In the genomic region with DNA sequence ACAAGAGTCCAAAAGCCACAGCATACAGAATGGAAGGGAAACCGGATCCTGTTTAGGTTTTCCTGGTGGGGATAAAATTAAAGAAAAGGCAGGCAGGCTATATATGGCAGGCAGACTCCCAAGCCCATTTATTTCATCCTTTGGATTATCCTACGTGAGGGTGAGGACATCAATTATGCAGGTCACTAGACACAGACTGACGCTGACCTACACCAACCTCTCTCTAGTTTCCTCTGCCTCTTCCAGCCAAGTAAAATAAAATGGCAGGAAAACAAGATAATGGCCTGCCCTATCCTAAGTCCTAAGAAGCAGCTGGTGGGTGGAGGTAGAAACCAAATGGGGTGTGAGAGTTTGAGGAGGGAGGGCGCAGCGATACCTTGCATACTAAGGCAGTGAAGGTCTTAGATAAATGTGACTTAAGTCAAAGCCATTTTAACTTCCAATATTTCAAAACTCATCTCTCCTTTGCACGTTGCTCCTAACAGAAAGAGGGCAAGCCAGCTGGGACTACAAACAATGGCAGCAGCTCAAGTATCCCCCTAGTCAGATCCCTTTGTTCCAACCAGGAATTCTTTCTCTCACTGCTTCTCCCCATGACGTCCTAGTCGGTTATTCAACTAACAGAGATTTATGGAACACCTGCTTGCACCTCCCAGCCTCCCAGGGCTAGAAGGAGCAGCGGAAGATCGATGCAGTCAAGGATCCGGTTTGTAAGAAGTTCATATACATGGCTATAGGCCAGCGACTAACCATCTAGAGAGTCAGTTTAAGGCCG, we compare ENCODE assay signal across 11 cellular contexts.
DNase-seq lines count a peak whose midpoint lies in the region; ATAC-seq and TF ChIP-seq lines count a peak whose summit lies in the region.
"Had no signal": no experiment of that assay in that cellular context is flagged by ENCODE, and none has a peak within 500 bp of the region (broad histone marks: within the 10 kb centered on the region; RNA-seq: fewer than 3 reads in every experiment).

No MANE protein-coding gene starts in this region.

- H3K4me1 ChIP-seq in CD4-positive, alpha-beta memory T cell (ENCODE audit: insufficient read depth, low read length) = peaks cover 5% of the 10 kb centered on the region
- no peaks in the 10 kb centered on the region for H3K4me1 ChIP-seq in naive thymus-derived CD4-positive, alpha-beta T cell (ENCODE audit: control insufficient read depth in 2 of 2, insufficient read depth in 2 of 2, low read length in 2 of 2)
- H3K4me1 ChIP-seq in Peyer's patch = peaks cover 0 to 4% (median under 1%) of the 10 kb centered on the region in 4 donors

- intact Hi-C loops in CD4-positive, alpha-beta memory T cell (cut with micrococcal nuclease) = no loop called here
- intact Hi-C loops in naive thymus-derived CD4-positive, alpha-beta T cell (cut with micrococcal nuclease) = no loop called here

- H3K27ac ChIP-seq in CD4-positive, alpha-beta memory T cell (ENCODE audit: low read depth, low read length) = no peak overlapping the region
- H3K27ac ChIP-seq in coronary artery = peak overlapping the region; percentile 42 to 54
- H3K27ac ChIP-seq in naive thymus-derived CD4-positive, alpha-beta T cell (ENCODE audit: low read depth, low read length) = no peak overlapping the region
- no peak overlapping the region for H3K27ac ChIP-seq in Peyer's patch

- POLR2A ChIA-PET in CD4-positive, alpha-beta memory T cell (lab: Charles Lee; ENCODE audit: partially characterized antibody) = no interaction called here
- POLR2A ChIA-PET in naive thymus-derived CD4-positive, alpha-beta T cell (lab: Charles Lee) = interaction anchor here (0.6 kb wide), 1 partner anchor 1015 kb away, joined by 3 read pairs; no protein-coding TSS in a partner anchor
- POLR2A ChIA-PET in activated CD4-positive, alpha-beta memory T cell treated with anti-CD3 and anti-CD28 coated beads, Interleukin-2, amount 10 ng/mL, durations not matched to agents 7 days and 5 days (lab: Charles Lee) = no interaction called here

- TF ChIP-seq CTCF in coronary artery (IDR thresholded peaks at IDR 0.05) (no peak), Peyer's patch (IDR thresholded peaks at IDR 0.05) (no peak)

- peaks cover 2 to 33% (median 20%) of the 10 kb centered on the region in 4 donors for H3K4me1 Mint-ChIP-seq in CD4-positive, alpha-beta memory T cell
- H3K4me1 Mint-ChIP-seq in naive thymus-derived CD4-positive, alpha-beta T cell = peaks cover 5 to 34% (median 12%) of the 10 kb centered on the region in 7 donors
- peaks cover 40% of the 10 kb centered on the region for H3K4me1 Mint-ChIP-seq in activated CD4-positive, alpha-beta memory T cell treated with anti-CD3 and anti-CD28 coated beads, Interleukin-2, amount 10 ng/mL, durations not matched to agents 7 days and 5 days

- ATAC-seq in naive thymus-derived CD4-positive, alpha-beta T cell = no peak
- ATAC-seq: CD8-positive, alpha-beta T cell had no signal

- no peak for TF ChIP-seq POLR2A in Peyer's patch (IDR thresholded peaks at IDR 0.05)

- no peak overlapping the region for H3K4me3 ChIP-seq in CD4-positive, alpha-beta memory T cell (ENCODE audit: low read length in 2 of 2)
- H3K4me3 ChIP-seq in coronary artery = no peak overlapping the region
- H3K4me3 ChIP-seq in naive thymus-derived CD4-positive, alpha-beta T cell (ENCODE audit: low read length) = no peak overlapping the region
- no peak overlapping the region for H3K4me3 ChIP-seq in Peyer's patch

- no peaks in the 10 kb centered on the region for H3K9me3 ChIP-seq in CD4-positive, alpha-beta memory T cell (ENCODE audit: control insufficient read depth in 1 of 2, low read length in 2 of 2)
- H3K9me3 ChIP-seq in naive thymus-derived CD4-positive, alpha-beta T cell (ENCODE audit: control insufficient read depth in 2 of 3, low read length in 3 of 3) = no peaks in the 10 kb centered on the region
- no peaks in the 10 kb centered on the region for H3K9me3 ChIP-seq in Peyer's patch

- H3K27ac Mint-ChIP-seq in CD4-positive, alpha-beta memory T cell = peak overlapping the region in 5 of 7 donors; percentile 30 to 68 (median 38)
- peak overlapping the region in 7 of 9 donors; percentile 20 to 72 (median 29) for H3K27ac Mint-ChIP-seq in naive thymus-derived CD4-positive, alpha-beta T cell
- no peak overlapping the region for H3K27ac Mint-ChIP-seq in activated CD4-positive, alpha-beta memory T cell treated with anti-CD3 and anti-CD28 coated beads, Interleukin-2, amount 10 ng/mL, durations not matched to agents 7 days and 5 days
- H3K27ac Mint-ChIP-seq: CD8-positive, alpha-beta T cell had no signal

- H3K27me3 ChIP-seq in CD4-positive, alpha-beta memory T cell (ENCODE audit: insufficient read depth, low read length) = no peaks in the 10 kb centered on the region
- H3K27me3 ChIP-seq in naive thymus-derived CD4-positive, alpha-beta T cell (ENCODE audit: control insufficient read depth in 2 of 2, insufficient read depth in 2 of 2, low read length in 2 of 2) = no peaks in the 10 kb centered on the region
- no peaks in the 10 kb centered on the region for H3K27me3 ChIP-seq in Peyer's patch

- peaks cover 73 to 88% of the 10 kb centered on the region in 2 donors for H3K36me3 Mint-ChIP-seq in CD4-positive, alpha-beta memory T cell
- H3K36me3 Mint-ChIP-seq in naive thymus-derived CD4-positive, alpha-beta T cell = peaks cover 10 to 69% (median 46%) of the 10 kb centered on the region in 5 donors
- peaks cover 91% of the 10 kb centered on the region for H3K36me3 Mint-ChIP-seq in activated CD4-positive, alpha-beta memory T cell treated with anti-CD3 and anti-CD28 coated beads, Interleukin-2, amount 10 ng/mL, durations not matched to agents 7 days and 5 days (ENCODE audit: low read depth)

- H3K9me3 Mint-ChIP-seq in CD4-positive, alpha-beta memory T cell = no peaks in the 10 kb centered on the region
- no peaks in the 10 kb centered on the region for H3K9me3 Mint-ChIP-seq in naive thymus-derived CD4-positive, alpha-beta T cell
- H3K9me3 Mint-ChIP-seq in activated CD4-positive, alpha-beta memory T cell treated with anti-CD3 and anti-CD28 coated beads, Interleukin-2, amount 10 ng/mL, durations not matched to agents 7 days and 5 days = no peaks in the 10 kb centered on the region
- H3K9me3 Mint-ChIP-seq: CD8-positive, alpha-beta T cell had no signal

- CTCF ChIA-PET in CD4-positive, alpha-beta memory T cell (lab: Charles Lee; ENCODE audit: partially characterized antibody) = no interaction called here
- CTCF ChIA-PET in naive thymus-derived CD4-positive, alpha-beta T cell (lab: Charles Lee) = no interaction called here
- CTCF ChIA-PET in activated CD4-positive, alpha-beta memory T cell treated with anti-CD3 and anti-CD28 coated beads, Interleukin-2, amount 10 ng/mL, durations not matched to agents 7 days and 5 days (lab: Charles Lee) = no interaction called here

- DNase-seq in CD4-positive, alpha-beta memory T cell = no peak
- DNase-seq in NCI-H2107 treated with DMSO at 0.1 percent for 48 hours (lab: John Stamatoyannopoulos, UW; ENCODE audit: unreplicated experiment) = peak; percentile 88
- no peak for DNase-seq in coronary artery (ENCODE audit: low spot score)
- no peak for DNase-seq in naive thymus-derived CD4-positive, alpha-beta T cell
- DNase-seq in AG08395 (ENCODE audit: low spot score) = no peak
- no peak for DNase-seq in Peyer's patch
- no peak for DNase-seq in HuH-7 (ENCODE audit: low spot score)
- DNase-seq in activated CD4-positive, alpha-beta memory T cell treated with anti-CD3 and anti-CD28 coated beads, Interleukin-2, amount 10 ng/mL, durations not matched to agents 7 days and 5 days = no peak
- DNase-seq: CD8-positive, alpha-beta T cell; NCI-H1048; SIG-M5 had no signal

- no peaks in the 10 kb centered on the region for H3K27me3 Mint-ChIP-seq in CD4-positive, alpha-beta memory T cell
- no peaks in the 10 kb centered on the region for H3K27me3 Mint-ChIP-seq in naive thymus-derived CD4-positive, alpha-beta T cell
- H3K27me3 Mint-ChIP-seq in activated CD4-positive, alpha-beta memory T cell treated with anti-CD3 and anti-CD28 coated beads, Interleukin-2, amount 10 ng/mL, durations not matched to agents 7 days and 5 days = no peaks in the 10 kb centered on the region

- peaks cover 40% of the 10 kb centered on the region for H3K36me3 ChIP-seq in CD4-positive, alpha-beta memory T cell (ENCODE audit: insufficient read depth, low read length)
- H3K36me3 ChIP-seq in naive thymus-derived CD4-positive, alpha-beta T cell (ENCODE audit: control insufficient read depth in 2 of 3, insufficient read depth in 3 of 3, low read length in 3 of 3) = peaks cover 4 to 78% (median 19%) of the 10 kb centered on the region in 3 experiments
- peaks cover 0 to 89% (median 0%) of the 10 kb centered on the region in 3 donors for H3K36me3 ChIP-seq in Peyer's patch

- H3K4me3 Mint-ChIP-seq in CD4-positive, alpha-beta memory T cell = no peak overlapping the region
- H3K4me3 Mint-ChIP-seq in naive thymus-derived CD4-positive, alpha-beta T cell = no peak overlapping the region
- H3K4me3 Mint-ChIP-seq in activated CD4-positive, alpha-beta memory T cell treated with anti-CD3 and anti-CD28 coated beads, Interleukin-2, amount 10 ng/mL, durations not matched to agents 7 days and 5 days = no peak overlapping the region
- H3K4me3 Mint-ChIP-seq: CD8-positive, alpha-beta T cell had no signal

Comparison
In these comparisons a context has a peak if more than half of its experiments do, and no peak if none do; other contexts are left out.
1. H3K27ac ChIP-seq: peak in coronary artery (2 of 2); none in CD4-positive, alpha-beta memory T cell (single experiment), naive thymus-derived CD4-positive, alpha-beta T cell (single experiment) and Peyer's patch (0 of 4).